In the genomic region with DNA sequence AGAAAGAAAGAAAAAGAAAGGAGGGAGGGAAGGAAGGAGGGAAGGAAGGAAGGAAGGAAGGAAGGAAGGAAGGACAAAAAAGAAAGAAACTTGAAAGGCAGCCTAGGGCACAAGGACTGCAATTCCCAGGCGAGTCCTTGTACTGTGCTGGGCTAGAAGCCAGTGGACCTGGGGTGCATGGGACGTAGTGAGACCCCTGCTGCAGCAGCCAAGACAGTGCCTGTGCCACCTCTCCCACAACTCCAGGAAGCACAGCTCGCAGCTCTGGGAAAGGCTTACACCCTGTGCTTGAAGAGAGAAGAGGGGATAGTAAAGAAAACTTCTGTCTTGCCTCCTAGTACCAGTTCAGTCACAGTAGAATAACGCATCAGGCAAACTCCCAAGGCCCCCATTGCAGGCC, we compare ENCODE assay signal across 21 cellular contexts.
DNase-seq lines count a peak whose midpoint lies in the region; ATAC-seq, FAIRE-seq and TF ChIP-seq lines count a peak whose summit lies in the region.
"Had no signal": no experiment of that assay in that cellular context is flagged by ENCODE, and none has a peak within 500 bp of the region (broad histone marks: within the 10 kb centered on the region; RNA-seq: fewer than 3 reads in every experiment).

No MANE protein-coding gene starts in this region.

- 91% methylated on average over 4 of the region's 4 CpGs; no CpG with 5 or more reads in 1 of the 2 experiments for WGBS in H1 (ENCODE audit: extremely low coverage in 1 of 2, insufficient coverage in 1 of 2, insufficient read length in 1 of 2, insufficient replicate concordance in 2 of 2, low coverage in 1 of 2, low lambda C conversion rate in 2 of 2, missing lambda C conversion rate in 1 of 2), 2 experiments
- no CpG with 5 or more reads among the region's 4 CpGs for WGBS in neuronal stem cell (ENCODE audit: extremely low coverage in 2 of 2, insufficient read length in 2 of 2, insufficient replicate concordance in 1 of 2), 2 donors

- H3K79me1 ChIP-seq in H1 (ENCODE audit: low read depth, low read length) (no peaks in the 10 kb centered on the region), neuronal stem cell (ENCODE audit: low read depth, low read length) (peaks cover 2% of the 10 kb centered on the region)

- H3K23ac ChIP-seq in H1 (ENCODE audit: insufficient read length) (no peak overlapping the region), neuronal stem cell (ENCODE audit: low read depth, low read length, poor library complexity) (no peak overlapping the region)

- H2AK5ac ChIP-seq in H1 (ENCODE audit: low read depth, low read length) (no peak overlapping the region), neuronal stem cell (ENCODE audit: low read depth, low read length) (no peak overlapping the region)

- DNase-seq in A673 (ENCODE audit: low spot score): peak; percentile 39
- DNase-seq in Karpas-422: no peak
- DNase-seq in H1 (ENCODE audit: low read depth in 1 of 2, low spot score in 2 of 2): no peak
- no peak for DNase-seq in neuronal stem cell (ENCODE audit: low spot score)
- DNase-seq in osteocyte (ENCODE audit: extremely low spot score, unreplicated experiment): no peak
- no peak for DNase-seq in GM03348 (ENCODE audit: low spot score)
- DNase-seq in left colon: no peak
- DNase-seq: CD4-positive, alpha-beta memory T cell; DMS79 treated with DMSO at 0.1 percent for 48 hours; GF-D8; HFFc6; IMR-90 had no signal

- H2BK15ac ChIP-seq in H1 (ENCODE audit: low read length) (no peak overlapping the region), neuronal stem cell (ENCODE audit: low read length) (no peak overlapping the region)

- no peak overlapping the region for H4K91ac ChIP-seq in H1 (replicated peaks; ENCODE audit: insufficient read length, low read length)
- no peak overlapping the region for H4K91ac ChIP-seq in neuronal stem cell (ENCODE audit: low read depth, low read length, poor library complexity)

- TF ChIP-seq CTCF in A673 (conservative IDR thresholded peaks at IDR 0.05; ENCODE audit: low read depth, low read length) (no peak), H1 (IDR thresholded peaks at IDR 0.05; ENCODE audit: control extremely low read depth in 1 of 3, insufficient read depth in 1 of 3, low read depth in 1 of 3, low read length in 3 of 3) (no peak), osteocyte (IDR thresholded peaks at IDR 0.05) (no peak)

- no peaks in the 10 kb centered on the region for H3K23me2 ChIP-seq in H1 (ENCODE audit: low read depth, low read length)

- H3K4ac ChIP-seq in H1 (replicated peaks; ENCODE audit: insufficient read length, low read depth, low read length) (no peak overlapping the region), neuronal stem cell (ENCODE audit: low read length) (no peak overlapping the region)

- H3K18ac ChIP-seq in H1 (ENCODE audit: extremely low read depth, low read length) (no peak overlapping the region), neuronal stem cell (ENCODE audit: low read length) (no peak overlapping the region)

- H3K4me2 ChIP-seq in Karpas-422 (ENCODE audit: low read depth, low read length, poor library complexity, severe bottlenecking) (no peak overlapping the region), H1 (ENCODE audit: insufficient read depth in 1 of 2, low read depth in 2 of 2, low read length in 2 of 2) (no peak overlapping the region), neuronal stem cell (ENCODE audit: insufficient read depth, low read length, poor library complexity, severe bottlenecking) (no peak overlapping the region)
- H3K4me2 ChIP-seq: A549, BLaER1 had no signal

- H3K9me3 Mint-ChIP-seq in osteocyte (ENCODE audit: unreplicated experiment): peaks cover 26% of the 10 kb centered on the region

- H3K4me1 ChIP-seq in A673 (ENCODE audit: insufficient read depth, low read length, poor library complexity, severe bottlenecking) (peaks cover 3% of the 10 kb centered on the region), Karpas-422 (ENCODE audit: low read length) (no peaks in the 10 kb centered on the region), H1 (replicated peaks in 1 of 4; ENCODE audit: control insufficient read depth in 3 of 4, insufficient read depth in 4 of 4, low read length in 3 of 4) (no peaks in the 10 kb centered on the region), neuronal stem cell (ENCODE audit: control insufficient read depth in 2 of 2, insufficient read depth in 1 of 2, low read depth in 1 of 2, low read length in 2 of 2) (no peaks in the 10 kb centered on the region)
- H3K4me1 ChIP-seq: A549, BLaER1 had no signal

- no peak overlapping the region for H2BK120ac ChIP-seq in H1 (replicated peaks; ENCODE audit: low read depth, low read length)
- no peak overlapping the region for H2BK120ac ChIP-seq in neuronal stem cell (ENCODE audit: low read depth, low read length)

- H3K9ac ChIP-seq in Karpas-422 (ENCODE audit: low read length) (no peak overlapping the region), H1 (replicated peaks in 1 of 4; ENCODE audit: extremely low read depth in 1 of 4, low read depth in 3 of 4, low read length in 3 of 4) (no peak overlapping the region), neuronal stem cell (ENCODE audit: low read depth, low read length, poor library complexity) (no peak overlapping the region)
- H3K9ac ChIP-seq: BLaER1 had no signal

- CTCF ChIA-PET in A673 (lab: Charles Lee): no interaction called here
- CTCF ChIA-PET in H1 (lab: Charles Lee; ENCODE audit: partially characterized antibody): interaction anchor here (0.5 to 0.9 kb wide), 3 partner anchors 134 to 1114 kb away, joined by 3 to 4 read pairs (median 3); no protein-coding TSS in a partner anchor

- no peaks in the 10 kb centered on the region for H3K4me1 Mint-ChIP-seq in osteocyte (ENCODE audit: unreplicated experiment)
- H3K4me1 Mint-ChIP-seq: CD14-positive monocyte; CD4-positive, alpha-beta memory T cell had no signal

- H2BK5ac ChIP-seq in H1 (ENCODE audit: low read depth, low read length) (no peak overlapping the region), neuronal stem cell (ENCODE audit: low read length) (no peak overlapping the region)

- no peak overlapping the region for H3K4me3 Mint-ChIP-seq in osteocyte (ENCODE audit: unreplicated experiment)
- H3K4me3 Mint-ChIP-seq: CD14-positive monocyte; CD4-positive, alpha-beta memory T cell; HFFc6 had no signal

- H3K4me3 ChIP-seq in A673 (ENCODE audit: low read depth, low read length, poor library complexity, severe bottlenecking) (no peak overlapping the region), Karpas-422 (ENCODE audit: low read length) (0 out of 2 replicates have a peak overlapping the region, but pooled peaks have one; percentile 10), H1 (ENCODE audit: extremely low read depth in 1 of 4, insufficient read depth in 2 of 4, low read depth in 3 of 4, low read length in 4 of 4) (no peak overlapping the region), neuronal stem cell (ENCODE audit: low read length in 2 of 2) (no peak overlapping the region)
- H3K4me3 ChIP-seq: A549, BLaER1, GM12878 had no signal

- H3K27me3 ChIP-seq in A673 (replicated peaks; ENCODE audit: insufficient read depth, low read depth, low read length, poor library complexity) (no peaks in the 10 kb centered on the region), Karpas-422 (ENCODE audit: low read length) (no peaks in the 10 kb centered on the region), H1 (replicated peaks in 1 of 4; ENCODE audit: control insufficient read depth in 3 of 4, extremely low read depth in 1 of 4, insufficient read depth in 3 of 4, low read length in 3 of 4) (no peaks in the 10 kb centered on the region), neuronal stem cell (ENCODE audit: control insufficient read depth in 3 of 3, insufficient read depth in 3 of 3, low read depth in 1 of 3, low read length in 3 of 3) (no peaks in the 10 kb centered on the region)
- H3K27me3 ChIP-seq: BLaER1 had no signal

- H4K8ac ChIP-seq in H1 (ENCODE audit: extremely low read depth, insufficient read depth, low read length): peak overlapping the region; percentile 11; the same call in 1 of the 2 replicates
- peak overlapping the region; percentile 50 for H4K8ac ChIP-seq in neuronal stem cell (ENCODE audit: low read depth, low read length)

- no peak overlapping the region for H2BK20ac ChIP-seq in H1 (ENCODE audit: low read length)

- no peak overlapping the region for H2AFZ ChIP-seq in Karpas-422 (ENCODE audit: low read length)
- H2AFZ ChIP-seq in H1 (ENCODE audit: low read length): peak overlapping the region; percentile 96
- peak overlapping the region; percentile 9 for H2AFZ ChIP-seq in neuronal stem cell (ENCODE audit: low read length)

- intact Hi-C loops in A673 (cut with micrococcal nuclease; ENCODE audit: unreplicated experiment): no loop called here
- intact Hi-C loops in left colon (cut with DNase I, micrococcal nuclease): no loop called here

- H3K9me3 ChIP-seq in A673 (ENCODE audit: low read depth, low read length, poor library complexity, severe bottlenecking) (no peaks in the 10 kb centered on the region), Karpas-422 (ENCODE audit: low read length) (peaks cover 51% of the 10 kb centered on the region), H1 (ENCODE audit: insufficient read depth in 2 of 2, low read depth in 1 of 2, low read length in 1 of 2) (no peaks in the 10 kb centered on the region), neuronal stem cell (replicated peaks in 1 of 2; ENCODE audit: control insufficient read depth in 2 of 2, insufficient read depth in 1 of 2, low read depth in 1 of 2, low read length in 2 of 2) (no peaks in the 10 kb centered on the region)
- H3K9me3 ChIP-seq: A549, BLaER1 had no signal

- no peak overlapping the region for H3K14ac ChIP-seq in H1 (ENCODE audit: insufficient read length)
- peak overlapping the region; percentile 56 for H3K14ac ChIP-seq in neuronal stem cell (ENCODE audit: low read length)

- no peak overlapping the region for H4K5ac ChIP-seq in H1 (ENCODE audit: insufficient read length, low read depth, low read length)

- no peak overlapping the region for H3K27ac Mint-ChIP-seq in osteocyte (ENCODE audit: unreplicated experiment)
- H3K27ac Mint-ChIP-seq: CD14-positive monocyte; CD4-positive, alpha-beta memory T cell; HFFc6 had no signal

- BruUV-seq in A673 (replicated peaks; lab: Mats Ljungman, UMichigan): no TSS peak

- no peaks in the 10 kb centered on the region for H3K36me3 Mint-ChIP-seq in osteocyte (ENCODE audit: unreplicated experiment)
- H3K36me3 Mint-ChIP-seq: CD14-positive monocyte; CD4-positive, alpha-beta memory T cell had no signal

- H3K56ac ChIP-seq in H1 (replicated peaks; ENCODE audit: insufficient read length, low read depth, low read length): no peak overlapping the region

- no peak for TF ChIP-seq RAD21 in H1 (IDR thresholded peaks at IDR 0.05 in 1 of 2, conservative IDR thresholded peaks at IDR 0.05 in 1 of 2; ENCODE audit: low read depth in 2 of 2, low read length in 2 of 2)

- H3K27me3 Mint-ChIP-seq in osteocyte (ENCODE audit: unreplicated experiment): no peaks in the 10 kb centered on the region
- H3K27me3 Mint-ChIP-seq: CD4-positive, alpha-beta memory T cell had no signal

- no peaks in the 10 kb centered on the region for H3K9me2 ChIP-seq in Karpas-422 (replicated peaks; ENCODE audit: insufficient read depth, low read length)

- H3K27ac ChIP-seq in A673 (ENCODE audit: low read depth, low read length, poor library complexity, severe bottlenecking) (no peak overlapping the region), Karpas-422 (ENCODE audit: low read length) (no peak overlapping the region), H1 (ENCODE audit: low read depth, low read length) (no peak overlapping the region), neuronal stem cell (replicated peaks; ENCODE audit: low read length) (no peak overlapping the region)
- H3K27ac ChIP-seq: 22Rv1, A549, BLaER1 had no signal

- no peak for FAIRE-seq in H1 (lab: Jason Lieb, UNC)
- FAIRE-seq: A549, GM12878, GM19239, H54, HTR-8/SVneo had no signal

- no peak for TF ChIP-seq EP300 in H1 (IDR thresholded peaks at IDR 0.05; ENCODE audit: borderline replicate concordance in 1 of 2, low read depth in 2 of 2, low read length in 2 of 2)

- H3K36me3 ChIP-seq in A673 (ENCODE audit: insufficient read depth, low read length, poor library complexity, severe bottlenecking) (no peaks in the 10 kb centered on the region), Karpas-422 (ENCODE audit: insufficient read depth, low read length) (no peaks in the 10 kb centered on the region), H1 (ENCODE audit: control insufficient read depth in 2 of 4, insufficient read depth in 4 of 4, low read length in 3 of 4) (no peaks in the 10 kb centered on the region), neuronal stem cell (replicated peaks in 1 of 2; ENCODE audit: control insufficient read depth in 2 of 2, insufficient read depth in 2 of 2, low read length in 2 of 2) (no peaks in the 10 kb centered on the region)
- H3K36me3 ChIP-seq: BLaER1 had no signal

- H3K79me2 ChIP-seq in Karpas-422 (ENCODE audit: low read length) (no peaks in the 10 kb centered on the region), H1 (ENCODE audit: control insufficient read depth in 1 of 2, insufficient read depth in 2 of 2, low read length in 2 of 2) (no peaks in the 10 kb centered on the region)

- ATAC-seq in left colon: no peak
- ATAC-seq: A549, HCT116 had no signal

- no peaks in the 10 kb centered on the region for H4K20me1 ChIP-seq in Karpas-422 (ENCODE audit: insufficient read depth, low read depth, low read length)
- no peaks in the 10 kb centered on the region for H4K20me1 ChIP-seq in H1 (replicated peaks in 1 of 2; ENCODE audit: control insufficient read depth in 1 of 2, insufficient read depth in 2 of 2, low read length in 2 of 2)
- H4K20me1 ChIP-seq: BLaER1 had no signal

- POLR2A ChIA-PET in A673 (lab: Charles Lee; ENCODE audit: low non-redundant PET): no interaction called here
- POLR2A ChIA-PET in H1 (lab: Charles Lee; ENCODE audit: partially characterized antibody): no interaction called here

- no peak for TF ChIP-seq POLR2A in H1 (IDR thresholded peaks at IDR 0.05; ENCODE audit: control extremely low read depth in 1 of 2, low read depth in 2 of 2, low read length in 2 of 2)

- no peak overlapping the region for H2BK12ac ChIP-seq in H1 (ENCODE audit: low read depth, low read length)
- no peak overlapping the region for H2BK12ac ChIP-seq in neuronal stem cell (ENCODE audit: low read length)
